12 cellular contexts compared by ENCODE assay signal in genomic region chr19:11265785-11266236, GRCh38. TPM values are rescaled to one million over a fixed set of nuclear protein-coding genes. Genes with fewer than 3 reads are reported as not detected.
DNase-seq lines count a peak whose midpoint lies in the region; ATAC-seq and TF ChIP-seq lines count a peak whose summit lies in the region.
"Had no signal": no experiment of that assay in that cellular context is flagged by ENCODE, and none has a peak within 500 bp of the region (broad histone marks: within the 10 kb centered on the region; RNA-seq: fewer than 3 reads in every experiment).

No MANE protein-coding gene starts in this region.

- H3K9me3 ChIP-seq in suprapubic skin (no peaks in the 10 kb centered on the region), Karpas-422 (ENCODE audit: low read length) (no peaks in the 10 kb centered on the region)

- no peak overlapping the region for H3K4me3 ChIP-seq in suprapubic skin
- H3K4me3 ChIP-seq in Karpas-422 (ENCODE audit: low read length), result no peak overlapping the region

- TF ChIP-seq POLR2A in suprapubic skin (IDR thresholded peaks at IDR 0.05), result no peak

- H2AFZ ChIP-seq in Karpas-422 (ENCODE audit: low read length), result no peak overlapping the region

- H3K27me3 ChIP-seq in suprapubic skin (no peaks in the 10 kb centered on the region), Karpas-422 (ENCODE audit: low read length) (no peaks in the 10 kb centered on the region)

- 56% methylated on average over 6 of the region's 11 CpGs for WGBS in suprapubic skin

- ATAC-seq in GM21717 (IDR thresholded peaks at IDR 0.05; ENCODE audit: unreplicated experiment), result no peak

- H3K27ac ChIP-seq in suprapubic skin (peak overlapping the region; percentile 71), Karpas-422 (ENCODE audit: low read length) (no peak overlapping the region)

- H4K20me1 ChIP-seq in Karpas-422 (ENCODE audit: insufficient read depth, low read depth, low read length), result no peaks in the 10 kb centered on the region

- H3K36me3 ChIP-seq in suprapubic skin (no peaks in the 10 kb centered on the region), Karpas-422 (ENCODE audit: insufficient read depth, low read length) (no peaks in the 10 kb centered on the region)

- H3K79me2 ChIP-seq in Karpas-422 (ENCODE audit: low read length), result no peaks in the 10 kb centered on the region

- DNase-seq in NCI-H526 (lab: John Stamatoyannopoulos, UW), result peak; percentile 31 to 72
- DNase-seq in NCI-H526 treated with DMSO at 0.1 percent for 48 hours (lab: John Stamatoyannopoulos, UW), result no peak
- peak; percentile 47 for DNase-seq in RPMI7951 (ENCODE audit: low read depth)
- DNase-seq in islet precursor cell, result peak; percentile 63
- DNase-seq in suprapubic skin (ENCODE audit: low spot score in 2 of 2), result no peak
- no peak for DNase-seq in Karpas-422
- DNase-seq in DMS 273 (lab: John Stamatoyannopoulos, UW; ENCODE audit: unreplicated experiment), result no peak
- DNase-seq: NCI-H82 had no signal

- TF ChIP-seq EP300 in suprapubic skin (IDR thresholded peaks at IDR 0.05), result no peak

- H3K9me2 ChIP-seq in Karpas-422 (replicated peaks; ENCODE audit: insufficient read depth, low read length), result no peaks in the 10 kb centered on the region

- no peak overlapping the region for H3K9ac ChIP-seq in Karpas-422 (ENCODE audit: low read length)

- peaks cover 49% of the 10 kb centered on the region for H3K4me1 ChIP-seq in suprapubic skin
- peaks cover 9% of the 10 kb centered on the region for H3K4me1 ChIP-seq in Karpas-422 (ENCODE audit: low read length)

- H3K4me2 ChIP-seq in Karpas-422 (ENCODE audit: low read depth, low read length, poor library complexity, severe bottlenecking), result no peak overlapping the region

- TF ChIP-seq CTCF in suprapubic skin (IDR thresholded peaks at IDR 0.05), result no peak

RNA-seq across cellular contexts. Expression of gene DOCK6, which starts 3.5 kb away (rescaled TPM):
- 2.5 and 3.2 TPM in 2 replicates for total RNA-seq in RPMI7951 (2014; rRNA removed; shearing (Covaris generic))
- total RNA-seq in suprapubic skin, result 100 to 1,000 TPM in 2 of 4 donors, 10 to 100 TPM in 2; 69.7 to 188 (median 98.3) TPM
- total RNA-seq in Karpas-422 (2014; rRNA removed; shearing (Covaris generic); ENCODE audit: low replicate concordance), result 6.5 and 10.3 TPM in 2 replicates

RNA-seq across cellular contexts. Expression of gene ANGPTL8, which starts 26.4 kb away (rescaled TPM):
- total RNA-seq in RPMI7951 (2014; rRNA removed; shearing (Covaris generic)), result not detected in 2 replicates
- total RNA-seq in suprapubic skin, result not detected
- total RNA-seq in Karpas-422 (2014; rRNA removed; shearing (Covaris generic); ENCODE audit: low replicate concordance), result not detected in 2 replicates
- total RNA-seq: A673; activated T-helper 2 cell treated with anti-CD3 and anti-CD28 coated beads, Interferon-gamma antibody, Interleukin-2, Interleukin-4, amounts not matched to agents 10 μg/mL and 5 μg/mL and 100 μg/mL, durations not matched to agents 14 hours and 24 hours and 36 hours; dermis microvascular lymphatic vessel endothelial cell had no signal

RNA-seq across cellular contexts. Expression of gene TSPAN16, which starts 30.1 kb away (rescaled TPM):
- total RNA-seq in RPMI7951 (2014; rRNA removed; shearing (Covaris generic)), result not detected in 2 replicates
- total RNA-seq in suprapubic skin, result not detected
- total RNA-seq in Karpas-422 (2014; rRNA removed; shearing (Covaris generic); ENCODE audit: low replicate concordance), result not detected in 2 replicates
- total RNA-seq: A673; activated T-helper 2 cell treated with anti-CD3 and anti-CD28 coated beads, Interferon-gamma antibody, Interleukin-2, Interleukin-4, amounts not matched to agents 10 μg/mL and 5 μg/mL and 100 μg/mL, durations not matched to agents 14 hours and 24 hours and 36 hours; dermis microvascular lymphatic vessel endothelial cell had no signal

Comparison
In these comparisons a context has a peak if more than half of its experiments do, and no peak if none do; other contexts are left out.
1. DNase-seq: peak in NCI-H526 (2 of 2), RPMI7951 (single experiment) and islet precursor cell (single experiment); none in NCI-H526 treated with DMSO at 0.1 percent for 48 hours (single experiment), suprapubic skin (0 of 2), Karpas-422 (single experiment) and DMS 273 (single experiment).